9 cellular contexts compared by ENCODE assay signal in genomic region chr7:47580175-47580701, GRCh38. TPM values are rescaled to one million over a fixed set of nuclear protein-coding genes. Genes with fewer than 3 reads are reported as not detected.
DNase-seq lines count a peak whose midpoint lies in the region; ATAC-seq and TF ChIP-seq lines count a peak whose summit lies in the region.
"Had no signal": no experiment of that assay in that cellular context is flagged by ENCODE, and none has a peak within 500 bp of the region (broad histone marks: within the 10 kb centered on the region; RNA-seq: fewer than 3 reads in every experiment).

No MANE protein-coding gene starts in this region.

- H3K4me3 ChIP-seq in OCI-LY1 (ENCODE audit: low read depth, low read length, poor library complexity, severe bottlenecking) = peak overlapping the region; percentile 81
- peak overlapping the region; percentile 59 for H3K4me3 ChIP-seq in epithelial cell of esophagus (ENCODE audit: low read length)
- peak overlapping the region; percentile 68 for H3K4me3 ChIP-seq in neuron (ENCODE audit: low read length)

- peaks cover 79% of the 10 kb centered on the region for H3K4me1 ChIP-seq in OCI-LY1 (ENCODE audit: insufficient read depth, low read length, severe bottlenecking)
- H3K4me1 ChIP-seq in neuron (ENCODE audit: insufficient read depth, low read length) = peaks cover 10% of the 10 kb centered on the region

- peak overlapping the region; percentile 90 for H3K9ac ChIP-seq in OCI-LY1 (ENCODE audit: low read length)

- H3K27me3 Mint-ChIP-seq in CD14-positive monocyte (ENCODE audit: low read depth in 3 of 3) = peaks cover 2 to 6% (median 6%) of the 10 kb centered on the region in 3 donors

- H3K36me3 ChIP-seq in OCI-LY1 (ENCODE audit: insufficient read depth, low read length) (peaks cover 27% of the 10 kb centered on the region), neuron (ENCODE audit: insufficient read depth, low read length) (no peaks in the 10 kb centered on the region)

- no peak for ATAC-seq in activated CD4-positive, CD25-positive, alpha-beta regulatory T cell treated with anti-CD3 and anti-CD28 coated beads, Interleukin-2, amount 50 U/mL, for 24 hours
- no peak for ATAC-seq in GM19328 (IDR thresholded peaks at IDR 0.05; ENCODE audit: unreplicated experiment)
- no peak for ATAC-seq in GM19463 (IDR thresholded peaks at IDR 0.05; ENCODE audit: unreplicated experiment)

- H3K9me3 ChIP-seq in OCI-LY1 (ENCODE audit: low read length) (no peaks in the 10 kb centered on the region), neuron (ENCODE audit: low read length) (no peaks in the 10 kb centered on the region)

- DNase-seq in CD14-positive monocyte (ENCODE audit: low spot score) (no peak), epithelial cell of esophagus (ENCODE audit: low read depth) (no peak)
- no peak for DNase-seq in activated CD4-positive, alpha-beta T cell treated with anti-CD3 and anti-CD28 coated beads, Interleukin-2, amount 50 U/mL, for 48 hours
- DNase-seq: stimulated activated CD8-positive, alpha-beta memory T cell treated with anti-CD3 and anti-CD28 coated beads, Interleukin-4, amount 100 ng/mL, for 48 hours had no signal

- no peaks in the 10 kb centered on the region for H3K27me3 ChIP-seq in OCI-LY1 (ENCODE audit: insufficient read depth, low read length)
- no peaks in the 10 kb centered on the region for H3K27me3 ChIP-seq in neuron (ENCODE audit: insufficient read depth, low read length)

- H3K9me2 ChIP-seq in OCI-LY1 (ENCODE audit: low read depth, low read length) = no peaks in the 10 kb centered on the region

- TF ChIP-seq CTCF in CD14-positive monocyte (IDR thresholded peaks at IDR 0.05) (no peak), OCI-LY1 (IDR thresholded peaks at IDR 0.05; ENCODE audit: low read length) (no peak), epithelial cell of esophagus (IDR thresholded peaks at IDR 0.05; ENCODE audit: insufficient read depth, low read depth, low read length, missing control alignments) (no peak)

- peak overlapping the region; percentile 52 to 98 (median 91) for H3K27ac Mint-ChIP-seq in CD14-positive monocyte

- peak overlapping the region; percentile 89 for H3K4me2 ChIP-seq in OCI-LY1 (ENCODE audit: low read length)

- H3K9me3 Mint-ChIP-seq in CD14-positive monocyte = peaks cover 0 to under 1% (median 0%) of the 10 kb centered on the region in 7 donors

- H2AFZ ChIP-seq in OCI-LY1 (ENCODE audit: low read length) (no peak overlapping the region), neuron (ENCODE audit: low read depth, low read length) (no peak overlapping the region)

- peaks cover 11 to 16% of the 10 kb centered on the region in 2 donors for H3K36me3 Mint-ChIP-seq in CD14-positive monocyte

- intact Hi-C loops in CD14-positive monocyte (cut with micrococcal nuclease) = no loop called here

- H3K27ac ChIP-seq in OCI-LY1 (ENCODE audit: low read depth, low read length, poor library complexity, severe bottlenecking) = peak overlapping the region; percentile 97

- H3K4me1 Mint-ChIP-seq in CD14-positive monocyte = peaks cover 88% of the 10 kb centered on the region

- H3F3A ChIP-seq in OCI-LY1 (ENCODE audit: insufficient read depth, low read length) = peaks cover 9% of the 10 kb centered on the region

- peaks cover 31% of the 10 kb centered on the region for H3K79me2 ChIP-seq in OCI-LY1 (ENCODE audit: insufficient read depth, low read length)

- no peaks in the 10 kb centered on the region for H4K20me1 ChIP-seq in OCI-LY1 (ENCODE audit: insufficient read depth, low read length)

- peak overlapping the region; percentile 92 to 96 for H3K4me3 Mint-ChIP-seq in CD14-positive monocyte

RNA-seq across cellular contexts. Expression of gene TNS3, which starts 1.7 kb away (rescaled TPM):
- polyA plus RNA-seq in CD14-positive monocyte = 1 to 10 TPM; 5.2 to 7.9 TPM
